In genomic region chr6:32530430-32530793, GRCh38 we compare ENCODE assay signal across 1 cellular context.
TF ChIP-seq lines count a peak whose summit lies in the region.

No MANE protein-coding gene starts in this region.

TF ChIP-seq in SK-N-SH, 30 proteins besides CTCF, POLR2A, EP300 and RAD21:
- TF ChIP-seq RFX5 (IDR thresholded peaks at IDR 0.05; ENCODE audit: low read length): 0 out of 2 replicates have a peak, but pooled peaks have one; percentile 30
